Comparison of ENCODE assay signal across 24 cellular contexts in the genomic region with DNA sequence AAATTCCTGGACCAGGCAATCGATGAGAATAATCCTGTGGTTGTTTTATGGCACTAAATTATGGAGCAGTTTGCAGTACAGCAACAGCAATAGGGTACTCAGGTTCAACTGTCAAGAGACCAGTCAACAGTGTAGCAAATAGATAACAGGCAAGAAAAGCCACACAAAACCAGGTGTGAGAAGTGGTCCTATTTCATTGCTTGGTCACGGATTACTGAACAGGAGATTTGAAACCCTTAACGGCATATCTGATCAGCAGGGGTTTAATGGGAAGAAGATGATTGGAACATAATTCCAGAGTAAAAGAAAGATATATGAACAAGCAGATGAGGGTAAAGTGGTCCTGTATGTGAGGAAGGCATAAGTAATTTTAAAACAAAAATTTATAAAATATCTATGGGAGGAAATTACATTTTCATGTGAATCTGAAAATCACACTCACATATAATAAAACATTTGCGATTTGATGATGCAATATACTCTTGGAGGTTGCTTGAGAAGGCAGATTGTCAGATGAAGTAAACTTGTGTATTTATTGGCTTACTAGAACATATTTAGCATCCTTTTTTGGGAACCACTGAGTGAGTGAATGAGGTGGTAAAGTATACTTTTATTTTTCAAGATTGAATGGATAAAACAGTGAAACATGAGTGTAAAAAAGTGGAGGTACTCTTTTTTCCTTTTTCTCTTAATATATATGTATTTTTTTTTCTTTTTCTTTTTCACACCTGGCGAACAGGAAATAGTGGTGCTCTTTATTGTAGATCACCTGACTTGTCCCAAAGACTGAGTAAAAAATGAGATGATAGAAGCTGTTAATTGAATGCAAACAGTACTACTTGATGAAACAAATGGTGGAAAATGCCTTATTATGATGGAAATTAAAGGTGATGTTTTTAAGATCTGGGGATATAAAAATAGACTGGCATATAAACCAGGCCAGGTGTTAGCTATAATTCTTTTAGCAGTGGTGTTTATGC. TPM values are rescaled to one million over a fixed set of nuclear protein-coding genes. Genes with fewer than 3 reads are reported as not detected.
DNase-seq lines count a peak whose midpoint lies in the region; ATAC-seq, FAIRE-seq and TF ChIP-seq lines count a peak whose summit lies in the region.
"Had no signal": no experiment of that assay in that cellular context is flagged by ENCODE, and none has a peak within 500 bp of the region (broad histone marks: within the 10 kb centered on the region; RNA-seq: fewer than 3 reads in every experiment).

No MANE protein-coding gene starts in this region.

- H3K27me3 Mint-ChIP-seq in activated CD4-positive, alpha-beta T cell treated with anti-CD3 and anti-CD28 coated beads for 36 hours = no peaks in the 10 kb centered on the region
- H3K27me3 Mint-ChIP-seq: dendritic cell treated with granulocyte-macrophage colony-stimulating factor and Interleukin-4, amounts not matched to agents 40 ng/mL and 50 ng/mL, for 4 days; stimulated activated naive B cell treated with anti-CD40 and anti-IgM and Interleukin-4, amounts not matched to agents 10 μg/mL and 1 μg/mL and 100 μg/mL, for 72 hours had no signal

- no peak for TF ChIP-seq POLR2A in GM12878 (IDR thresholded peaks at IDR 0.05; ENCODE audit: low read depth, low read length)

- H3K4me1 Mint-ChIP-seq in activated CD4-positive, alpha-beta T cell treated with anti-CD3 and anti-CD28 coated beads for 36 hours = peaks cover 29% of the 10 kb centered on the region

- FAIRE-seq in GM12878 (lab: Jason Lieb, UNC) = peak; percentile 52
- FAIRE-seq: G401.6, H1 had no signal

- H3K36me3 ChIP-seq in GM12878 (ENCODE audit: control insufficient read depth in 2 of 2, insufficient read depth in 2 of 2, low read length in 1 of 2) = no peaks in the 10 kb centered on the region
- no peaks in the 10 kb centered on the region for H3K36me3 ChIP-seq in psoas muscle (ENCODE audit: insufficient read depth in 1 of 2, low read depth in 1 of 2)
- H3K36me3 ChIP-seq: adrenal gland, BLaER1 had no signal

- POLR2A ChIA-PET in activated CD4-positive, alpha-beta T cell treated with anti-CD3 and anti-CD28 coated beads for 36 hours (lab: Charles Lee) = no interaction called here
- POLR2A ChIA-PET in GM12878 (lab: Charles Lee) = no interaction called here

- no peaks in the 10 kb centered on the region for H3K9me3 Mint-ChIP-seq in activated CD4-positive, alpha-beta T cell treated with anti-CD3 and anti-CD28 coated beads for 36 hours (ENCODE audit: low read depth)
- H3K9me3 Mint-ChIP-seq: dendritic cell treated with granulocyte-macrophage colony-stimulating factor and Interleukin-4, amounts not matched to agents 40 ng/mL and 50 ng/mL, for 4 days; stimulated activated naive B cell treated with anti-CD40 and anti-IgM and Interleukin-4, amounts not matched to agents 10 μg/mL and 1 μg/mL and 100 μg/mL, for 72 hours had no signal

- TF ChIP-seq CTCF in GM12878 (IDR thresholded peaks at IDR 0.05 in 2 of 3, conservative IDR thresholded peaks at IDR 0.05 in 1 of 3; ENCODE audit: control insufficient read depth in 2 of 3, extremely low read depth in 1 of 3, insufficient read depth in 1 of 3, low read depth in 3 of 3, low read length in 3 of 3) (no peak), psoas muscle (IDR thresholded peaks at IDR 0.05) (no peak)

- H3K4me3 Mint-ChIP-seq in activated CD4-positive, alpha-beta T cell treated with anti-CD3 and anti-CD28 coated beads for 36 hours = no peak overlapping the region
- H3K4me3 Mint-ChIP-seq: dendritic cell treated with granulocyte-macrophage colony-stimulating factor and Interleukin-4, amounts not matched to agents 40 ng/mL and 50 ng/mL, for 4 days; stimulated activated naive B cell treated with anti-CD40 and anti-IgM and Interleukin-4, amounts not matched to agents 10 μg/mL and 1 μg/mL and 100 μg/mL, for 72 hours had no signal

- H4K20me1 ChIP-seq in GM12878 (ENCODE audit: control insufficient read depth, insufficient read depth) = no peaks in the 10 kb centered on the region
- H4K20me1 ChIP-seq: BLaER1 had no signal

- peaks cover 7% of the 10 kb centered on the region for H3K4me1 ChIP-seq in GM12878 (ENCODE audit: control insufficient read depth, insufficient read depth, low read length)
- H3K4me1 ChIP-seq in psoas muscle = no peaks in the 10 kb centered on the region
- H3K4me1 ChIP-seq: adrenal gland, tibial nerve had no signal

- TF ChIP-seq EP300 in GM12878 (IDR thresholded peaks at IDR 0.05; ENCODE audit: borderline replicate concordance in 1 of 2, control insufficient read depth in 1 of 2, low read depth in 2 of 2, low read length in 2 of 2) = no peak

- intact Hi-C loops in activated CD4-positive, alpha-beta T cell treated with anti-CD3 and anti-CD28 coated beads for 36 hours (cut with DNase I, micrococcal nuclease) = no loop called here
- intact Hi-C loops in GM12878 (cut with micrococcal nuclease; ENCODE audit: unreplicated experiment) (no loop called here), psoas muscle (cut with DNase I) (no loop called here)

- H3K9me3 ChIP-seq in GM12878 (replicated peaks; ENCODE audit: control insufficient read depth, insufficient read depth, low read length) = no peaks in the 10 kb centered on the region
- no peaks in the 10 kb centered on the region for H3K9me3 ChIP-seq in psoas muscle
- H3K9me3 ChIP-seq: adrenal gland, BLaER1, SK-N-SH had no signal

- no peak for ATAC-seq in activated CD4-positive, alpha-beta T cell treated with anti-CD3 and anti-CD28 coated beads for 36 hours
- peak; percentile 48 for ATAC-seq in GM12878
- ATAC-seq in psoas muscle = no peak
- ATAC-seq in GM18861 (IDR thresholded peaks at IDR 0.05; ENCODE audit: unreplicated experiment) = no peak
- ATAC-seq: activated CD4-positive, CD25-positive, alpha-beta regulatory T cell treated with anti-CD3 and anti-CD28 coated beads, Interleukin-2, amount 50 U/mL, for 24 hours; left cardiac atrium had no signal

- in situ Hi-C loops in GM12878 (cut with MboI) = loop anchor here (5.0 kb wide), 1 partner anchor 48 kb away; no protein-coding TSS in a partner anchor

- H3K27ac ChIP-seq in GM12878 (ENCODE audit: control insufficient read depth, insufficient read depth) = peak overlapping the region; percentile 31
- no peak overlapping the region for H3K27ac ChIP-seq in psoas muscle
- H3K27ac ChIP-seq: adrenal gland, BLaER1, tibial nerve had no signal

- SMC1A ChIA-PET in GM12878 (lab: Charles Lee; ENCODE audit: uncharacterized antibody, unreplicated experiment) = no interaction called here

- no peak for TF ChIP-seq RAD21 in GM12878 (IDR thresholded peaks at IDR 0.05; ENCODE audit: insufficient read depth, low read depth, low read length)

- peak overlapping the region; percentile 49 for H3K27ac Mint-ChIP-seq in activated CD4-positive, alpha-beta T cell treated with anti-CD3 and anti-CD28 coated beads for 36 hours
- H3K27ac Mint-ChIP-seq: dendritic cell treated with granulocyte-macrophage colony-stimulating factor and Interleukin-4, amounts not matched to agents 40 ng/mL and 50 ng/mL, for 4 days; stimulated activated naive B cell treated with anti-CD40 and anti-IgM and Interleukin-4, amounts not matched to agents 10 μg/mL and 1 μg/mL and 100 μg/mL, for 72 hours had no signal

- H3K9ac ChIP-seq in GM12878 (ENCODE audit: control insufficient read depth, insufficient read depth, low read length) = no peak overlapping the region
- H3K9ac ChIP-seq: BLaER1, SK-N-SH had no signal

- 66% methylated on average over 5 of the region's 5 CpGs for WGBS in GM12878 (ENCODE audit: insufficient coverage, insufficient replicate concordance, low lambda C conversion rate, missing lambda C conversion rate)
- WGBS in psoas muscle, 3 donors = 37 to 51% (median 39%) methylated on average over 5 of the region's 5 CpGs

- H3K4me2 ChIP-seq in GM12878 (ENCODE audit: control insufficient read depth, insufficient read depth) = peak overlapping the region; percentile 42; the same call in 1 of the 2 replicates
- H3K4me2 ChIP-seq: BLaER1, SK-N-SH had no signal

- RAD21 ChIA-PET in GM12878 (lab: Charles Lee; ENCODE audit: unreplicated experiment) = no interaction called here

- BruUV-seq in GM12878 (replicated peaks; lab: Mats Ljungman, UMichigan) = no TSS peak

- no peaks in the 10 kb centered on the region for H3K27me3 ChIP-seq in GM12878 (replicated peaks in 1 of 2; ENCODE audit: control insufficient read depth in 2 of 2, insufficient read depth in 2 of 2, low read length in 1 of 2)
- H3K27me3 ChIP-seq in psoas muscle (ENCODE audit: insufficient read depth in 3 of 3, low read length in 2 of 3) = no peaks in the 10 kb centered on the region
- H3K27me3 ChIP-seq: adrenal gland, BLaER1, tibial nerve had no signal

- H3K36me3 Mint-ChIP-seq in activated CD4-positive, alpha-beta T cell treated with anti-CD3 and anti-CD28 coated beads for 36 hours (ENCODE audit: low read depth) = no peaks in the 10 kb centered on the region

- no peak for DNase-seq in activated CD4-positive, alpha-beta T cell treated with anti-CD3 and anti-CD28 coated beads for 36 hours
- DNase-seq in activated CD4-positive, alpha-beta T cell treated with anti-CD3 and anti-CD28 coated beads, Interleukin-2, amount 50 U/mL, for 48 hours = no peak
- peak; percentile 78 for DNase-seq in DMS79 treated with DMSO at 0.1 percent for 48 hours (lab: John Stamatoyannopoulos, UW)
- peak; percentile 72 for DNase-seq in NCI-H2029 treated with DMSO at 0.1 percent for 48 hours (lab: John Stamatoyannopoulos, UW)
- no peak for DNase-seq in GM12878 (ENCODE audit: low read depth, low spot score)
- no peak for DNase-seq in psoas muscle
- DNase-seq in HuH-7 (ENCODE audit: low spot score) = no peak
- DNase-seq: adrenal gland; left cardiac atrium; NCI-H1105 treated with DMSO at 0.1 percent for 48 hours; NCI-H345; RPMI8226; SK-N-SH; stimulated activated naive B cell treated with anti-CD40 and anti-IgM and Interleukin-4, amounts not matched to agents 10 μg/mL and 1 μg/mL and 100 μg/mL, for 72 hours had no signal

- CTCF ChIA-PET in activated CD4-positive, alpha-beta T cell treated with anti-CD3 and anti-CD28 coated beads for 36 hours (lab: Charles Lee) = interaction anchor here (1.0 kb wide), 1 partner anchor 33 kb away, joined by 4 read pairs; no protein-coding TSS in a partner anchor
- CTCF ChIA-PET in GM12878 (lab: Yijun Ruan, JAX) = interaction anchor here (0.7 to 1.1 kb wide), 2 partner anchors 28 to 1100 kb away, joined by 3 read pairs; no protein-coding TSS in a partner anchor

- no peak overlapping the region for H3K4me3 ChIP-seq in GM12878
- H3K4me3 ChIP-seq in psoas muscle = no peak overlapping the region
- H3K4me3 ChIP-seq: adrenal gland, BLaER1, tibial nerve had no signal

- H3K79me2 ChIP-seq in GM12878 (ENCODE audit: control insufficient read depth, insufficient read depth, low read length) = no peaks in the 10 kb centered on the region

- no peak overlapping the region for H2AFZ ChIP-seq in GM12878 (ENCODE audit: control insufficient read depth, low read depth, low read length)

RNA-seq across cellular contexts. Expression of a gene that starts 21.5 kb away (rescaled TPM):
- 10 to 100 TPM; 40.9 to 47.8 TPM for total RNA-seq in activated CD4-positive, alpha-beta T cell treated with anti-CD3 and anti-CD28 coated beads for 36 hours
- total RNA-seq in GM12878 (2013; cell fraction: nucleolus; rRNA removed) = 33.8 and 37.9 TPM in 2 replicates
- total RNA-seq in GM12878 (2014; rRNA removed) (31.7 and 32.7 TPM in 2 replicates), GM12878 (2014; rRNA removed; fragmentation: Illumina TruSeq; extraction: Trizol) (22.4 and 23.3 TPM in 2 replicates), GM12878 (2021) (55.1 and 64.1 TPM in 2 replicates), psoas muscle (10 to 100 TPM; 55.7 to 75.2 (median 63.8) TPM)
- polyA plus RNA-seq in GM12878 (2011; ENCODE audit: low read depth) = 36.4 TPM
- polyA plus RNA-seq in GM12878 (2011; rRNA removed) (33.5 and 44.3 TPM in 2 replicates), GM12878 (2014; fragmentation: Illumina TruSeq; extraction: Trizol) (27.3 and 40.1 TPM in 2 replicates), GM12878 (2014; fragmentation: Nextera tagmentation; extraction: Ambion mirVana) (10 to 100 TPM; 14.0 to 26.4 TPM), GM12878 (2014; rRNA removed) (85.2 and 88.9 TPM in 2 replicates), GM12878 (2016; fragmentation: Nextera tagmentation; extraction: Ambion mirVana) (10 to 100 TPM; 83.7 to 89.3 TPM), psoas muscle (100 to 1,000 TPM in 1 of 3 donors, 10 to 100 TPM in 2; 62.9 to 110 (median 63.6) TPM)
- polyA plus RNA-seq in GM12878 (2011; cell fraction: cytosol; rRNA removed) = 69.4 and 81.6 TPM in 2 replicates
- 218 and 255 TPM in 2 replicates for polyA plus RNA-seq in GM12878 (2011; cell fraction: nucleus; rRNA removed)
- polyA plus RNA-seq in GM12878 (2012) = 62.1 and 65.9 TPM in 2 replicates
- 16.8 and 20.7 TPM in 2 replicates for polyA minus RNA-seq in GM12878 (2011; rRNA and poly(A)+ RNA removed)
- polyA minus RNA-seq in GM12878 (2011; cell fraction: cytosol; rRNA and poly(A)+ RNA removed) = 10.0 and 10.3 TPM in 2 replicates
- polyA minus RNA-seq in GM12878 (2011; cell fraction: nucleus; rRNA and poly(A)+ RNA removed) = 37.4 and 48.4 TPM in 2 replicates

RNA-seq across cellular contexts. Expression of a gene that starts 34.3 kb away (rescaled TPM):
- total RNA-seq in activated CD4-positive, alpha-beta T cell treated with anti-CD3 and anti-CD28 coated beads for 36 hours = 10 to 100 TPM; 50.6 to 58.1 TPM
- 83.0 and 93.4 TPM in 2 replicates for total RNA-seq in GM12878 (2013; cell fraction: nucleolus; rRNA removed)
- 34.7 and 36.7 TPM in 2 replicates for total RNA-seq in GM12878 (2014; rRNA removed)
- 20.8 and 21.0 TPM in 2 replicates for total RNA-seq in GM12878 (2014; rRNA removed; fragmentation: Illumina TruSeq; extraction: Trizol)
- 33.9 and 34.0 TPM in 2 replicates for total RNA-seq in GM12878 (2021)
- 16.9 TPM for polyA plus RNA-seq in GM12878 (2011; ENCODE audit: low read depth)
- polyA plus RNA-seq in GM12878 (2011; rRNA removed) = 19.8 and 22.2 TPM in 2 replicates
- polyA plus RNA-seq in GM12878 (2011; cell fraction: cytosol; rRNA removed) = 15.6 and 15.9 TPM in 2 replicates
- 69.9 and 72.3 TPM in 2 replicates for polyA plus RNA-seq in GM12878 (2011; cell fraction: nucleus; rRNA removed)
- 25.4 and 28.4 TPM in 2 replicates for polyA plus RNA-seq in GM12878 (2012)
- polyA plus RNA-seq in GM12878 (2014; fragmentation: Illumina TruSeq; extraction: Trizol) = 22.9 and 23.2 TPM in 2 replicates
- 1 to 10 TPM; 1.4 to 3.6 TPM for polyA plus RNA-seq in GM12878 (2014; fragmentation: Nextera tagmentation; extraction: Ambion mirVana)
- polyA plus RNA-seq in GM12878 (2014; rRNA removed) = 28.4 and 29.2 TPM in 2 replicates
- 10 to 100 TPM; 12.8 to 12.9 TPM for polyA plus RNA-seq in GM12878 (2016; fragmentation: Nextera tagmentation; extraction: Ambion mirVana)
- polyA minus RNA-seq in GM12878 (2011; rRNA and poly(A)+ RNA removed) = 27.0 and 38.9 TPM in 2 replicates
- polyA minus RNA-seq in GM12878 (2011; cell fraction: cytosol; rRNA and poly(A)+ RNA removed) = 7.2 and 9.4 TPM in 2 replicates
- 48.1 and 61.9 TPM in 2 replicates for polyA minus RNA-seq in GM12878 (2011; cell fraction: nucleus; rRNA and poly(A)+ RNA removed)
- 10 to 100 TPM; 25.8 to 44.2 (median 41.3) TPM for total RNA-seq in psoas muscle
- 10 to 100 TPM; 15.3 to 74.9 (median 35.9) TPM for polyA plus RNA-seq in psoas muscle

RNA-seq across cellular contexts. Expression of a gene that starts 34.6 kb away (rescaled TPM):
- 10 to 100 TPM; 11.6 to 12.2 TPM for total RNA-seq in activated CD4-positive, alpha-beta T cell treated with anti-CD3 and anti-CD28 coated beads for 36 hours
- total RNA-seq in GM12878 (2013; cell fraction: nucleolus; rRNA removed) = 10.1 and 12.8 TPM in 2 replicates
- total RNA-seq in GM12878 (2014; rRNA removed) (0.51 and 0.71 TPM in 2 replicates), GM12878 (2014; rRNA removed; fragmentation: Illumina TruSeq; extraction: Trizol) (1.1 and 1.3 TPM in 2 replicates), GM12878 (2021) (2.8 and 3.8 TPM in 2 replicates), psoas muscle (1 to 10 TPM in 1 of 4 donors, under 1 TPM in 3; 0.66 to 1.5 (median 0.76) TPM)
- polyA plus RNA-seq in GM12878 (2011; ENCODE audit: low read depth) = 1.5 TPM
- polyA plus RNA-seq in GM12878 (2011; rRNA removed) (4.6 and 4.9 TPM in 2 replicates), GM12878 (2014; fragmentation: Illumina TruSeq; extraction: Trizol) (1.3 and 1.8 TPM in 2 replicates), GM12878 (2014; fragmentation: Nextera tagmentation; extraction: Ambion mirVana) (under 1 TPM; 0.16 to 0.35 TPM), GM12878 (2014; rRNA removed) (2.5 and 2.9 TPM in 2 replicates), GM12878 (2016; fragmentation: Nextera tagmentation; extraction: Ambion mirVana) (1 to 10 TPM in 1 of 2 experiments, under 1 TPM in 1; 0.37 to 1.4 TPM), psoas muscle (under 1 TPM; 0.38 to 0.78 (median 0.70) TPM)
- 4.7 and 5.2 TPM in 2 replicates for polyA plus RNA-seq in GM12878 (2011; cell fraction: cytosol; rRNA removed)
- polyA plus RNA-seq in GM12878 (2011; cell fraction: nucleus; rRNA removed) = 39.3 and 41.5 TPM in 2 replicates
- 4.2 and 4.3 TPM in 2 replicates for polyA plus RNA-seq in GM12878 (2012)
- polyA minus RNA-seq in GM12878 (2011; rRNA and poly(A)+ RNA removed) = 2.3 and 2.5 TPM in 2 replicates
- 0.52 and 1.9 TPM in 2 replicates for polyA minus RNA-seq in GM12878 (2011; cell fraction: cytosol; rRNA and poly(A)+ RNA removed)
- polyA minus RNA-seq in GM12878 (2011; cell fraction: nucleus; rRNA and poly(A)+ RNA removed) = 4.2 and 4.7 TPM in 2 replicates
- polyA plus RNA-seq: neural cell had no signal

RNA-seq across cellular contexts. Expression of a gene that starts 44.0 kb away (rescaled TPM):
- total RNA-seq in activated CD4-positive, alpha-beta T cell treated with anti-CD3 and anti-CD28 coated beads for 36 hours = under 1 TPM in 1 of 2 experiments, not detected in 1; 0.39 TPM
- total RNA-seq in GM12878 (2013; cell fraction: nucleolus; rRNA removed) = not detected in 2 replicates
- not detected in 2 replicates for total RNA-seq in GM12878 (2014; rRNA removed)
- total RNA-seq in GM12878 (2014; rRNA removed; fragmentation: Illumina TruSeq; extraction: Trizol) = not detected in 2 replicates
- not detected in 2 replicates for total RNA-seq in GM12878 (2021)
- polyA plus RNA-seq in GM12878 (2011; ENCODE audit: low read depth) = not detected
- polyA plus RNA-seq in GM12878 (2011; rRNA removed) = not detected in 2 replicates
- 0.12 TPM in 1 of 2 replicates, not detected in the other for polyA plus RNA-seq in GM12878 (2011; cell fraction: cytosol; rRNA removed)
- not detected in 2 replicates for polyA plus RNA-seq in GM12878 (2011; cell fraction: nucleus; rRNA removed)
- polyA plus RNA-seq in GM12878 (2012) = 0.18 and 0.21 TPM in 2 replicates
- polyA plus RNA-seq in GM12878 (2014; fragmentation: Illumina TruSeq; extraction: Trizol) = not detected in 2 replicates
- polyA plus RNA-seq in GM12878 (2014; fragmentation: Nextera tagmentation; extraction: Ambion mirVana) = not detected
- not detected in 2 replicates for polyA plus RNA-seq in GM12878 (2014; rRNA removed)
- polyA plus RNA-seq in GM12878 (2016; fragmentation: Nextera tagmentation; extraction: Ambion mirVana) = not detected
- not detected in 2 replicates for polyA minus RNA-seq in GM12878 (2011; rRNA and poly(A)+ RNA removed)
- polyA minus RNA-seq in GM12878 (2011; cell fraction: cytosol; rRNA and poly(A)+ RNA removed) = not detected in 2 replicates
- polyA minus RNA-seq in GM12878 (2011; cell fraction: nucleus; rRNA and poly(A)+ RNA removed) = not detected in 2 replicates
- total RNA-seq in psoas muscle = under 1 TPM in 2 of 4 donors, not detected in 2; 0.38 to 0.92 TPM
- polyA plus RNA-seq in psoas muscle = under 1 TPM in 2 of 3 donors, not detected in 1; 0.04 to 0.34 TPM
- total RNA-seq: adrenal gland, H1, HT-29, LHCN-M2, tibial nerve had no signal
- polyA plus RNA-seq: adrenal gland, H1, neural cell, SK-N-SH had no signal

Comparison
In these comparisons a context has a peak if more than half of its experiments do, and no peak if none do; other contexts are left out.
1. DNase-seq: peak in DMS79 treated with DMSO at 0.1 percent for 48 hours (single experiment) and NCI-H2029 treated with DMSO at 0.1 percent for 48 hours (single experiment); none in activated CD4-positive, alpha-beta T cell treated with anti-CD3 and anti-CD28 coated beads for 36 hours (single experiment), activated CD4-positive, alpha-beta T cell treated with anti-CD3 and anti-CD28 coated beads, Interleukin-2, amount 50 U/mL, for 48 hours (0 of 2), GM12878 (single experiment), psoas muscle (0 of 2) and HuH-7 (single experiment).